8 cellular contexts compared by ENCODE assay signal in the genomic region with DNA sequence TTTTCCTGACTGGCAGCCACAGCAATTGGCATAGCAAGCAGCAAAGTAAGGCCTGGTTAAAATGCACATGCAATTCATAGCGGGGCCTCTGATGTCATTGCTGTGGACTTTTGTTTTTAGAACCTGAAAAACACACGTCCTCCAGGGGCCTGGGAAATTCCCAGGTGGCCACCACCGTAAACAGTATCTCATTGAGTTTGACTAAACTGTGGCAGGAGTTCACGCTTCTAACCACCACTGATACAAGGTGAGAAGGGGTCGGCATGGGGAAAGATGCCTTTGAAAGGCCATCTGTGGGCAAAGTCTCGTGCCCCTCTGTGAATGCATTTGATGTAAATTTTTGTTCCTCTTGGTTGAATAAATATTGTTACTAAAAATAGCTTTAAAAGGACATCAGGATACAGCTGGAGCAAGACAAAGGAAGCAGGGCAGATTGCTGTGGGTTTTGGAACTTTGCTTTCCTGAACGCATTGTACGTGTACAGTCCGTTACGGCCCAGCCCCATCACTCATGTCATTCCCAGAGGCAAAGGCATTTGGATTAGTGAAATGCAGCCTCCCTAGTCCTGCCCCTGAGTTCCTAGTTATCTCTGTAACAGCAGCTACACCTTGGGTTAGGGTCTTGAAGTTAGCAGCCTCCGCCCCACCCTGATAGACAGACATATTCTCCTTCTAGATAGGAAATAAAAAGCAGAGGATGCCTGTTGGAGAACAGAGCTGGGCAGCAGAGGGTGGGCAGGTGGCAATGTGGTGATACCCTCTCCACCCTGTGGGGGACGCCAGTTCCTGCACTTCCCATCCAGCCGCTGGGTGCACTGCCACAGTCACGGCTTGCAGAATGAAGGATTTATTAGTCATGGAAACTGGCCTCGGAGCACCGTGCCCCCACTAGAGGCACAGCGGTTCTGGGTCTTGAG.
DNase-seq lines count a peak whose midpoint lies in the region; ATAC-seq, FAIRE-seq and TF ChIP-seq lines count a peak whose summit lies in the region.

No MANE protein-coding gene starts in this region.

- H3K9me3 ChIP-seq in Panc1 (ENCODE audit: control insufficient read depth, insufficient read depth, low read depth, low read length), result no peaks in the 10 kb centered on the region

- DNase-seq in AG08396 (ENCODE audit: low spot score) (peak; percentile 14), GM12891 (ENCODE audit: insufficient read length, low spot score) (peak; percentile 35), Panc1 (ENCODE audit: low read depth, low spot score) (no peak), fibroblast of peridontal ligament (ENCODE audit: extremely low read depth) (peak; percentile 42), HT-29 (ENCODE audit: low spot score) (no peak), D341Med (ENCODE audit: low spot score) (no peak)
- peak; percentile 6 for DNase-seq in stimulated activated CD8-positive, alpha-beta memory T cell treated with anti-CD3 and anti-CD28 coated beads, Interleukin-12 subunit alpha, Interleukin-12 subunit beta, amount 100 ng/mL, for 4 hours (ENCODE audit: low read depth)

- FAIRE-seq in GM12891 (lab: Jason Lieb, UNC), result no peak

- intact Hi-C loops in Panc1 (cut with micrococcal nuclease; ENCODE audit: unreplicated experiment), result no loop called here

- CTCF ChIA-PET in Panc1 (lab: Charles Lee), result interaction anchor here (0.7 kb wide), 1 partner anchor 811 kb away, joined by 15 read pairs; no protein-coding TSS in a partner anchor

- no peak for TF ChIP-seq POLR2A in GM12891 (IDR thresholded peaks at IDR 0.05; ENCODE audit: low read depth, low read length)

- H3K4me1 ChIP-seq in Panc1 (ENCODE audit: control insufficient read depth, insufficient read depth, low read length), result peaks cover 10% of the 10 kb centered on the region

- H3K27me3 ChIP-seq in Panc1 (ENCODE audit: control insufficient read depth, insufficient read depth, low read length), result no peaks in the 10 kb centered on the region

- no peak overlapping the region for H3K4me3 ChIP-seq in Panc1 (ENCODE audit: low read depth in 2 of 2, low read length in 2 of 2)

- POLR2A ChIA-PET in Panc1 (lab: Charles Lee), result no interaction called here

- peak; percentile 67; the same call in 1 of the 2 replicates for TF ChIP-seq CTCF in Panc1 (IDR thresholded peaks at IDR 0.05)

- no peak overlapping the region for H3K27ac ChIP-seq in Panc1 (ENCODE audit: low read length)

- BruUV-seq in Panc1 (replicated peaks; lab: Mats Ljungman, UMichigan), result no TSS peak

- ATAC-seq in HG02798 (IDR thresholded peaks at IDR 0.05; ENCODE audit: poor library complexity, unreplicated experiment) (peak; percentile 73), Panc1 (peak; percentile 73)

- H3K36me3 ChIP-seq in Panc1 (ENCODE audit: control insufficient read depth, insufficient read depth, low read length), result no peaks in the 10 kb centered on the region

- in situ Hi-C loops in Panc1 (cut with HindIII; ENCODE audit: low pct_unique_long_range_greater_than_20kb, low sequenced_read_pairs), result no loop called here

TF ChIP-seq in GM12891, 5 proteins besides CTCF, POLR2A, EP300 and RAD21:
- TF ChIP-seq POLR2AphosphoS5 (IDR thresholded peaks at IDR 0.05; ENCODE audit: low read depth, low read length) (no peak), PAX5 (IDR thresholded peaks at IDR 0.05; ENCODE audit: insufficient read depth, low read length, severe bottlenecking) (no peak), TAF1 (IDR thresholded peaks at IDR 0.05; ENCODE audit: low read depth, low read length) (no peak), POU2F2 (IDR thresholded peaks at IDR 0.05; ENCODE audit: low read depth, low read length) (no peak; the same call in 1 of the 2 replicates), SPI1 (IDR thresholded peaks at IDR 0.05; ENCODE audit: low read depth, low read length) (no peak)

Comparison
In these comparisons a context has a peak if more than half of its experiments do, and no peak if none do; other contexts are left out.
1. DNase-seq: peak in AG08396 (single experiment), GM12891 (single experiment), fibroblast of peridontal ligament (single experiment) and stimulated activated CD8-positive, alpha-beta memory T cell treated with anti-CD3 and anti-CD28 coated beads, Interleukin-12 subunit alpha, Interleukin-12 subunit beta, amount 100 ng/mL, for 4 hours (single experiment); none in Panc1 (single experiment), HT-29 (single experiment) and D341Med (single experiment).